In the genomic region with DNA sequence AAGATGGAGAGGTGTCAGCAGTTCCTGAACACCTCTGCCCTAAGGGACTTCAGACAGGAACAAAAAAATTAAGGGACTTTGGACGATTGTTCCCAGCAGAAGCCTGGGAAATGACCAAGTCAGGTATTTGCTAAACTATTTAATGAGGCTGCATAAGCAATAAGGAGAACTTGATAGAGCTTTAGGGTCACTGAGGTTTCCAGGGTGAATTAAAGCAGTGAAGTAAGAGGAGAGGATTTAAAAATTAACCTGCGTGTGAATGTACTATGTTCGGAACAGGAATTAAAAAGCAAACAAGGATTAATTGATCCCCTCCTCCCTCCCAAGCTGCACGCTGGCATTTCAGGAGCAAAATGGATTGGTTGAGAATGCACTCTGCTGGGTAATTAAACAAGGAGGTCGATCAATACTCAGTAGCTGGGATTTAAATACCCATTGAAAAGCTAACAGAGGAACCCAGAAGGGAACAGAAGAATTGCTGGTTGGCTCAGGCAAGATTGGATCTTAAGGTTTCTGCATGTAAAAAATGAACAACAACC, we compare ENCODE assay signal across 26 cellular contexts.
DNase-seq lines count a peak whose midpoint lies in the region; TF ChIP-seq lines count a peak whose summit lies in the region.
"Had no signal": no experiment of that assay in that cellular context is flagged by ENCODE, and none has a peak within 500 bp of the region (broad histone marks: within the 10 kb centered on the region; RNA-seq: fewer than 3 reads in every experiment).

No MANE protein-coding gene starts in this region.

- H3K27ac ChIP-seq in colonic mucosa: peak overlapping the region; percentile 69
- peak overlapping the region; percentile 66 to 79 (median 70) for H3K27ac ChIP-seq in transverse colon
- H3K27ac ChIP-seq: ovary had no signal

- TF ChIP-seq CTCF in colonic mucosa (IDR thresholded peaks at IDR 0.05) (no peak), transverse colon (IDR thresholded peaks at IDR 0.05) (no peak)

- in situ Hi-C loops in transverse colon (cut with MboI; ENCODE audit: low pct_ligation_motif_present in 1 of 4, low pct_unique_long_range_greater_than_20kb in 1 of 4, low sequenced_read_pairs in 3 of 4): no loop called here

- no peaks in the 10 kb centered on the region for H3K27me3 ChIP-seq in colonic mucosa
- no peaks in the 10 kb centered on the region for H3K27me3 ChIP-seq in transverse colon
- H3K27me3 ChIP-seq: heart right ventricle, ovary, upper lobe of left lung had no signal

- no peaks in the 10 kb centered on the region for H3K9me3 ChIP-seq in colonic mucosa
- H3K9me3 ChIP-seq in transverse colon: no peaks in the 10 kb centered on the region
- H3K9me3 ChIP-seq: HAP-1, heart right ventricle, ovary, upper lobe of left lung had no signal

- no peak for TF ChIP-seq POLR2A in transverse colon (IDR thresholded peaks at IDR 0.05)

- H3K4me3 ChIP-seq in colonic mucosa (no peak overlapping the region), transverse colon (no peak overlapping the region)
- H3K4me3 ChIP-seq: HAP-1, heart right ventricle, ovary, skin epidermis, upper lobe of left lung had no signal

- peaks cover 9% of the 10 kb centered on the region for H3K4me1 ChIP-seq in colonic mucosa
- H3K4me1 ChIP-seq in transverse colon: peaks cover 23 to 44% (median 33%) of the 10 kb centered on the region in 4 donors
- H3K4me1 ChIP-seq: HAP-1 had no signal

- 53% methylated on average over 4 to 5 of the region's 5 CpGs for WGBS in transverse colon (ENCODE audit: low coverage in 1 of 2), 2 donors

- intact Hi-C loops in colonic mucosa (cut with DNase I) (loop anchor here (5.0 kb wide), 1 partner anchor 157 kb away; a partner anchor contains a TSS), transverse colon (cut with DNase I; ENCODE audit: low total_unique reads) (no loop called here)

- no peak overlapping the region for H3K9ac ChIP-seq in colonic mucosa (ENCODE audit: low read depth in 2 of 2, low read length in 2 of 2)

- DNase-seq in NCI-H1436 (lab: John Stamatoyannopoulos, UW) (peak; percentile 3), NCI-H1436 treated with DMSO at 0.1 percent for 48 hours (lab: John Stamatoyannopoulos, UW) (no peak), colonic mucosa (peak; percentile 57), mucosa of gallbladder (ENCODE audit: low spot score) (peak; percentile 73), transverse colon (no peak), NCI-H2227 (lab: John Stamatoyannopoulos, UW; ENCODE audit: unreplicated experiment) (no peak), NOMO-1 treated with DMSO at 0.1 percent for 48 hours (lab: John Stamatoyannopoulos, UW; ENCODE audit: unreplicated experiment) (no peak), cerebellar cortex (ENCODE audit: low spot score) (no peak)
- DNase-seq: 8988T; activated CD4-positive, alpha-beta T cell treated with anti-CD3 and anti-CD28 coated beads, Interleukin-2, amount 10 ng/mL, durations not matched to agents 24 days and 14 days; activated CD8-positive, alpha-beta memory T cell treated with anti-CD3 and anti-CD28 coated beads, Interleukin-2, amount 10 ng/mL, durations not matched to agents 7 days and 5 days; activated naive CD8-positive, alpha-beta T cell treated with anti-CD3 and anti-CD28 coated beads for 36 hours; cortex of kidney; heart right ventricle; immature natural killer cell; Karpas-422; mammary epithelial cell; naive thymus-derived CD8-positive, alpha-beta T cell; NCI-H1092 treated with DMSO at 0.1 percent for 48 hours; NCI-H2171 treated with DMSO at 0.1 percent for 48 hours; ovary; stimulated activated CD4-positive, alpha-beta T cell treated with anti-CD3 and anti-CD28 coated beads, Interleukin-4, amount 100 ng/mL, for 1 hour; T-helper 17 cell; upper lobe of left lung had no signal

- no peaks in the 10 kb centered on the region for H3K36me3 ChIP-seq in colonic mucosa
- H3K36me3 ChIP-seq in transverse colon: no peaks in the 10 kb centered on the region
- H3K36me3 ChIP-seq: HAP-1, heart right ventricle, ovary, upper lobe of left lung had no signal

- TF ChIP-seq EP300 in transverse colon (IDR thresholded peaks at IDR 0.05; ENCODE audit: low read depth): no peak

Comparison
In these comparisons a context has a peak if more than half of its experiments do, and no peak if none do; other contexts are left out.
1. DNase-seq: peak in NCI-H1436 (single experiment), colonic mucosa (single experiment) and mucosa of gallbladder (single experiment); none in NCI-H1436 treated with DMSO at 0.1 percent for 48 hours (single experiment), transverse colon (single experiment), NCI-H2227 (single experiment), NOMO-1 treated with DMSO at 0.1 percent for 48 hours (single experiment) and cerebellar cortex (single experiment).